In the genomic region with DNA sequence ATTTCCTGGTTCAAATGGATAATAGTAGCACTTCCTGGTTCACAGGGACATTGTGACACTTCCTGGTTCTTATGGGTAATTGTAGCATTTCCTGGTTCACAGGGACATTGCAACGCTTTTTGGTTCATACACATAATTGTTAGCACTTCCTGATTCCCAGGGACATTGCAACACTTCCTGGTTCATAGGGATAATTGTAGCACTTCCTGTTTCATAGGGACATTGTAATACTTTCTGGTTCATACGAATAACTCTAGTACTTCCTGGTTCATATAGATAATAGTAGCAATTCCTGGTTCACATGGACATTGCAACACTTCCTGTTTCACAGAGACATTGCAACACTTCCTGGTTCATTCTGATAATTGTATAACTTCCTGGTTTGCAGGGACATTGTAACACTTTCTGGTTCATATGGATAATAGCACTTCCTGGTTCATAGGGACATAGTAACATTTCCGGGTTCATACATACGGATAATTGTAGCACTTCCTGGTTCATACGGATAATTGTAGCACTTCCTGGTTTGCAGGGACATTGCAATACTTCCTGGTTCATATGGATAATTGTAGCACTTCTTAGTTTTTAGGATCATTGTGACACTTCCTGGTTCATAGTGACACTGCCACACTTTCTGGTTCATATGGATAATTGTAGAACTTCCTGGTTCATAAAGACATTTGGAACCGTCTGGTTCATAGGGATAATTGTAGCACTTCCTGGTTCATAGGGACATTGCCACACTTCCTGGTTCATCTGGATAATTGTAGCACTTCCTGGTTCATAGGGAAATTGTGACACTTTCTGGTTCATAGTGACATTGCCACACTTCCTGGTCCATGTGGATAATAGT, we compare ENCODE assay signal across 1 cellular context.
TF ChIP-seq lines count a peak whose summit lies in the region.

No MANE protein-coding gene starts in this region.

TF ChIP-seq in K562, 482 proteins besides CTCF, POLR2A, EP300 and RAD21 (continued from another document and continues in another):
- no peak for TF ChIP-seq POLR3G (IDR thresholded peaks at IDR 0.05; ENCODE audit: extremely low read depth, insufficient read length, insufficient replicate concordance)
- no peak for TF ChIP-seq RBM39 (optimal IDR thresholded peaks at IDR 0.05; ENCODE audit: low read depth, low read length)
- TF ChIP-seq, protein P1, sequence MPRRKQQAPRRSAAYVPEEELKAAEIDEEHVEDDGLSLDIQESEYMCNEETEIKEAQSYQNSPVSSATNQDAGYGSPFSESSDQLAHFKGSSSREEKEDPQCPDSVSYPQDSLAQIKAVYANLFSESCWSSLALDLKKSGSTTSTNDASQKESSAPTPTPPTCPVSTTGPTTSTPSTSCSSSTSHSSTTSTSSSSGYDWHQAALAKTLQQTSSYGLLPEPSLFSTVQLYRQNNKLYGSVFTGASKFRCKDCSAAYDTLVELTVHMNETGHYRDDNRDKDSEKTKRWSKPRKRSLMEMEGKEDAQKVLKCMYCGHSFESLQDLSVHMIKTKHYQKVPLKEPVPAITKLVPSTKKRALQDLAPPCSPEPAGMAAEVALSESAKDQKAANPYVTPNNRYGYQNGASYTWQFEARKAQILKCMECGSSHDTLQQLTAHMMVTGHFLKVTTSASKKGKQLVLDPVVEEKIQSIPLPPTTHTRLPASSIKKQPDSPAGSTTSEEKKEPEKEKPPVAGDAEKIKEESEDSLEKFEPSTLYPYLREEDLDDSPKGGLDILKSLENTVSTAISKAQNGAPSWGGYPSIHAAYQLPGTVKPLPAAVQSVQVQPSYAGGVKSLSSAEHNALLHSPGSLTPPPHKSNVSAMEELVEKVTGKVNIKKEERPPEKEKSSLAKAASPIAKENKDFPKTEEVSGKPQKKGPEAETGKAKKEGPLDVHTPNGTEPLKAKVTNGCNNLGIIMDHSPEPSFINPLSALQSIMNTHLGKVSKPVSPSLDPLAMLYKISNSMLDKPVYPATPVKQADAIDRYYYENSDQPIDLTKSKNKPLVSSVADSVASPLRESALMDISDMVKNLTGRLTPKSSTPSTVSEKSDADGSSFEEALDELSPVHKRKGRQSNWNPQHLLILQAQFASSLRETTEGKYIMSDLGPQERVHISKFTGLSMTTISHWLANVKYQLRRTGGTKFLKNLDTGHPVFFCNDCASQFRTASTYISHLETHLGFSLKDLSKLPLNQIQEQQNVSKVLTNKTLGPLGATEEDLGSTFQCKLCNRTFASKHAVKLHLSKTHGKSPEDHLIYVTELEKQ (CRISPR knock-in tag; IDR thresholded peaks at IDR 0.05), result no peak
- no peak for TF ChIP-seq SREBF2 (CRISPR knock-in tag; IDR thresholded peaks at IDR 0.05)
- TF ChIP-seq, protein P2, sequence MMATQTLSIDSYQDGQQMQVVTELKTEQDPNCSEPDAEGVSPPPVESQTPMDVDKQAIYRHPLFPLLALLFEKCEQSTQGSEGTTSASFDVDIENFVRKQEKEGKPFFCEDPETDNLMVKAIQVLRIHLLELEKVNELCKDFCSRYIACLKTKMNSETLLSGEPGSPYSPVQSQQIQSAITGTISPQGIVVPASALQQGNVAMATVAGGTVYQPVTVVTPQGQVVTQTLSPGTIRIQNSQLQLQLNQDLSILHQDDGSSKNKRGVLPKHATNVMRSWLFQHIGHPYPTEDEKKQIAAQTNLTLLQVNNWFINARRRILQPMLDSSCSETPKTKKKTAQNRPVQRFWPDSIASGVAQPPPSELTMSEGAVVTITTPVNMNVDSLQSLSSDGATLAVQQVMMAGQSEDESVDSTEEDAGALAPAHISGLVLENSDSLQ (IDR thresholded peaks at IDR 0.05), result peak; percentile 71
- TF ChIP-seq RB1 (IDR thresholded peaks at IDR 0.05; ENCODE audit: low read depth), result no peak
- TF ChIP-seq, protein P3, sequence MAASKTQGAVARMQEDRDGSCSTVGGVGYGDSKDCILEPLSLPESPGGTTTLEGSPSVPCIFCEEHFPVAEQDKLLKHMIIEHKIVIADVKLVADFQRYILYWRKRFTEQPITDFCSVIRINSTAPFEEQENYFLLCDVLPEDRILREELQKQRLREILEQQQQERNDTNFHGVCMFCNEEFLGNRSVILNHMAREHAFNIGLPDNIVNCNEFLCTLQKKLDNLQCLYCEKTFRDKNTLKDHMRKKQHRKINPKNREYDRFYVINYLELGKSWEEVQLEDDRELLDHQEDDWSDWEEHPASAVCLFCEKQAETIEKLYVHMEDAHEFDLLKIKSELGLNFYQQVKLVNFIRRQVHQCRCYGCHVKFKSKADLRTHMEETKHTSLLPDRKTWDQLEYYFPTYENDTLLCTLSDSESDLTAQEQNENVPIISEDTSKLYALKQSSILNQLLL (CRISPR knock-in tag; IDR thresholded peaks at IDR 0.05; ENCODE audit: borderline replicate concordance), result no peak
- no peak for TF ChIP-seq NUFIP1 (IDR thresholded peaks at IDR 0.05; ENCODE audit: partially characterized antibody)
- peak; percentile 66 for TF ChIP-seq ZNF766 (CRISPR knock-in tag; conservative IDR thresholded peaks at IDR 0.05)
- TF ChIP-seq, protein P4, sequence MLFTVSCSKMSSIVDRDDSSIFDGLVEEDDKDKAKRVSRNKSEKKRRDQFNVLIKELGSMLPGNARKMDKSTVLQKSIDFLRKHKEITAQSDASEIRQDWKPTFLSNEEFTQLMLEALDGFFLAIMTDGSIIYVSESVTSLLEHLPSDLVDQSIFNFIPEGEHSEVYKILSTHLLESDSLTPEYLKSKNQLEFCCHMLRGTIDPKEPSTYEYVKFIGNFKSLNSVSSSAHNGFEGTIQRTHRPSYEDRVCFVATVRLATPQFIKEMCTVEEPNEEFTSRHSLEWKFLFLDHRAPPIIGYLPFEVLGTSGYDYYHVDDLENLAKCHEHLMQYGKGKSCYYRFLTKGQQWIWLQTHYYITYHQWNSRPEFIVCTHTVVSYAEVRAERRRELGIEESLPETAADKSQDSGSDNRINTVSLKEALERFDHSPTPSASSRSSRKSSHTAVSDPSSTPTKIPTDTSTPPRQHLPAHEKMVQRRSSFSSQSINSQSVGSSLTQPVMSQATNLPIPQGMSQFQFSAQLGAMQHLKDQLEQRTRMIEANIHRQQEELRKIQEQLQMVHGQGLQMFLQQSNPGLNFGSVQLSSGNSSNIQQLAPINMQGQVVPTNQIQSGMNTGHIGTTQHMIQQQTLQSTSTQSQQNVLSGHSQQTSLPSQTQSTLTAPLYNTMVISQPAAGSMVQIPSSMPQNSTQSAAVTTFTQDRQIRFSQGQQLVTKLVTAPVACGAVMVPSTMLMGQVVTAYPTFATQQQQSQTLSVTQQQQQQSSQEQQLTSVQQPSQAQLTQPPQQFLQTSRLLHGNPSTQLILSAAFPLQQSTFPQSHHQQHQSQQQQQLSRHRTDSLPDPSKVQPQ (CRISPR knock-in tag; IDR thresholded peaks at IDR 0.05; ENCODE audit: borderline replicate concordance), result no peak
- peak; percentile 78 for TF ChIP-seq MTA2 (IDR thresholded peaks at IDR 0.05; ENCODE audit: low read depth)
- no peak for TF ChIP-seq EGR1 (conservative IDR thresholded peaks at IDR 0.05)
- TF ChIP-seq, protein P5, sequence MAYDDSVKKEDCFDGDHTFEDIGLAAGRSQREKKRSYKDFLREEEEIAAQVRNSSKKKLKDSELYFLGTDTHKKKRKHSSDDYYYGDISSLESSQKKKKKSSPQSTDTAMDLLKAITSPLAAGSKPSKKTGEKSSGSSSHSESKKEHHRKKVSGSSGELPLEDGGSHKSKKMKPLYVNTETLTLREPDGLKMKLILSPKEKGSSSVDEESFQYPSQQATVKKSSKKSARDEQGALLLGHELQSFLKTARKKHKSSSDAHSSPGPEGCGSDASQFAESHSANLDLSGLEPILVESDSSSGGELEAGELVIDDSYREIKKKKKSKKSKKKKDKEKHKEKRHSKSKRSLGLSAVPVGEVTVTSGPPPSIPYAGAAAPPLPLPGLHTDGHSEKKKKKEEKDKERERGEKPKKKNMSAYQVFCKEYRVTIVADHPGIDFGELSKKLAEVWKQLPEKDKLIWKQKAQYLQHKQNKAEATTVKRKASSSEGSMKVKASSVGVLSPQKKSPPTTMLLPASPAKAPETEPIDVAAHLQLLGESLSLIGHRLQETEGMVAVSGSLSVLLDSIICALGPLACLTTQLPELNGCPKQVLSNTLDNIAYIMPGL (CRISPR knock-in tag; IDR thresholded peaks at IDR 0.05), result no peak
- no peak for TF ChIP-seq TCF7 (IDR thresholded peaks at IDR 0.05; ENCODE audit: borderline replicate concordance)
- TF ChIP-seq GTF2A2 (tag; IDR thresholded peaks at IDR 0.05), result no peak
- TF ChIP-seq PRPF4 (IDR thresholded peaks at IDR 0.05; ENCODE audit: insufficient read depth, low read depth, low read length, poor library complexity, severe bottlenecking), result no peak
- TF ChIP-seq ETV1 (tag; conservative IDR thresholded peaks at IDR 0.05; ENCODE audit: low read depth), result peak; percentile 92
- TF ChIP-seq FOXJ2 (tag; IDR thresholded peaks at IDR 0.05), result peak; percentile 88
- TF ChIP-seq ZFPM2 (CRISPR knock-in tag; IDR thresholded peaks at IDR 0.05), result no peak
- TF ChIP-seq, protein P6, sequence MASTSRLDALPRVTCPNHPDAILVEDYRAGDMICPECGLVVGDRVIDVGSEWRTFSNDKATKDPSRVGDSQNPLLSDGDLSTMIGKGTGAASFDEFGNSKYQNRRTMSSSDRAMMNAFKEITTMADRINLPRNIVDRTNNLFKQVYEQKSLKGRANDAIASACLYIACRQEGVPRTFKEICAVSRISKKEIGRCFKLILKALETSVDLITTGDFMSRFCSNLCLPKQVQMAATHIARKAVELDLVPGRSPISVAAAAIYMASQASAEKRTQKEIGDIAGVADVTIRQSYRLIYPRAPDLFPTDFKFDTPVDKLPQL (IDR thresholded peaks at IDR 0.05; ENCODE audit: extremely low read depth, insufficient read length), result no peak
- TF ChIP-seq CEBPB (tag; IDR thresholded peaks at IDR 0.05), result peak; percentile 99
- TF ChIP-seq TAF1 (IDR thresholded peaks at IDR 0.05; ENCODE audit: control insufficient read depth, extremely low read depth, insufficient read depth, low read length, severe bottlenecking), result no peak
- TF ChIP-seq MAFF (IDR thresholded peaks at IDR 0.05; ENCODE audit: low read length), result no peak
- TF ChIP-seq TAF7 (tag; IDR thresholded peaks at IDR 0.05), result no peak
- no peak for TF ChIP-seq SNIP1 (IDR thresholded peaks at IDR 0.05; ENCODE audit: low read depth)
- TF ChIP-seq SOX6 (IDR thresholded peaks at IDR 0.05), result peak; percentile 53; the same call in 1 of the 2 replicates
- TF ChIP-seq DNMT1 (IDR thresholded peaks at IDR 0.05), result no peak
- TF ChIP-seq, protein P7, sequence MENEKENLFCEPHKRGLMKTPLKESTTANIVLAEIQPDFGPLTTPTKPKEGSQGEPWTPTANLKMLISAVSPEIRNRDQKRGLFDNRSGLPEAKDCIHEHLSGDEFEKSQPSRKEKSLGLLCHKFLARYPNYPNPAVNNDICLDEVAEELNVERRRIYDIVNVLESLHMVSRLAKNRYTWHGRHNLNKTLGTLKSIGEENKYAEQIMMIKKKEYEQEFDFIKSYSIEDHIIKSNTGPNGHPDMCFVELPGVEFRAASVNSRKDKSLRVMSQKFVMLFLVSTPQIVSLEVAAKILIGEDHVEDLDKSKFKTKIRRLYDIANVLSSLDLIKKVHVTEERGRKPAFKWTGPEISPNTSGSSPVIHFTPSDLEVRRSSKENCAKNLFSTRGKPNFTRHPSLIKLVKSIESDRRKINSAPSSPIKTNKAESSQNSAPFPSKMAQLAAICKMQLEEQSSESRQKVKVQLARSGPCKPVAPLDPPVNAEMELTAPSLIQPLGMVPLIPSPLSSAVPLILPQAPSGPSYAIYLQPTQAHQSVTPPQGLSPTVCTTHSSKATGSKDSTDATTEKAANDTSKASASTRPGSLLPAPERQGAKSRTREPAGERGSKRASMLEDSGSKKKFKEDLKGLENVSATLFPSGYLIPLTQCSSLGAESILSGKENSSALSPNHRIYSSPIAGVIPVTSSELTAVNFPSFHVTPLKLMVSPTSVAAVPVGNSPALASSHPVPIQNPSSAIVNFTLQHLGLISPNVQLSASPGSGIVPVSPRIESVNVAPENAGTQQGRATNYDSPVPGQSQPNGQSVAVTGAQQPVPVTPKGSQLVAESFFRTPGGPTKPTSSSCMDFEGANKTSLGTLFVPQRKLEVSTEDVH (IDR thresholded peaks at IDR 0.05; ENCODE audit: low read depth, partially characterized antibody), result peak; percentile 98
- TF ChIP-seq BMI1 (IDR thresholded peaks at IDR 0.05; ENCODE audit: low read length), result no peak
- no peak for TF ChIP-seq ZNF57 (CRISPR knock-in tag; IDR thresholded peaks at IDR 0.05)
- 0 out of 2 replicates have a peak, but pooled peaks have one; percentile 2 for TF ChIP-seq OTX1 (CRISPR knock-in tag; IDR thresholded peaks at IDR 0.05)
- TF ChIP-seq ZNF699 (CRISPR knock-in tag; IDR thresholded peaks at IDR 0.05; ENCODE audit: insufficient replicate concordance), result no peak
- TF ChIP-seq, protein P8, sequence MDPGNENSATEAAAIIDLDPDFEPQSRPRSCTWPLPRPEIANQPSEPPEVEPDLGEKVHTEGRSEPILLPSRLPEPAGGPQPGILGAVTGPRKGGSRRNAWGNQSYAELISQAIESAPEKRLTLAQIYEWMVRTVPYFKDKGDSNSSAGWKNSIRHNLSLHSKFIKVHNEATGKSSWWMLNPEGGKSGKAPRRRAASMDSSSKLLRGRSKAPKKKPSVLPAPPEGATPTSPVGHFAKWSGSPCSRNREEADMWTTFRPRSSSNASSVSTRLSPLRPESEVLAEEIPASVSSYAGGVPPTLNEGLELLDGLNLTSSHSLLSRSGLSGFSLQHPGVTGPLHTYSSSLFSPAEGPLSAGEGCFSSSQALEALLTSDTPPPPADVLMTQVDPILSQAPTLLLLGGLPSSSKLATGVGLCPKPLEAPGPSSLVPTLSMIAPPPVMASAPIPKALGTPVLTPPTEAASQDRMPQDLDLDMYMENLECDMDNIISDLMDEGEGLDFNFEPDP (CRISPR knock-in tag; IDR thresholded peaks at IDR 0.05), result no peak
- TF ChIP-seq ILF3 (IDR thresholded peaks at IDR 0.05; ENCODE audit: borderline replicate concordance), result no peak
- TF ChIP-seq, protein P9, sequence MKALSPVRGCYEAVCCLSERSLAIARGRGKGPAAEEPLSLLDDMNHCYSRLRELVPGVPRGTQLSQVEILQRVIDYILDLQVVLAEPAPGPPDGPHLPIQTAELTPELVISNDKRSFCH (CRISPR knock-in tag; IDR thresholded peaks at IDR 0.05), result no peak
- TF ChIP-seq, protein P9 (tag; IDR thresholded peaks at IDR 0.05), result 0 out of 2 replicates have a peak, but pooled peaks have one; percentile 27
- TF ChIP-seq, protein P10, sequence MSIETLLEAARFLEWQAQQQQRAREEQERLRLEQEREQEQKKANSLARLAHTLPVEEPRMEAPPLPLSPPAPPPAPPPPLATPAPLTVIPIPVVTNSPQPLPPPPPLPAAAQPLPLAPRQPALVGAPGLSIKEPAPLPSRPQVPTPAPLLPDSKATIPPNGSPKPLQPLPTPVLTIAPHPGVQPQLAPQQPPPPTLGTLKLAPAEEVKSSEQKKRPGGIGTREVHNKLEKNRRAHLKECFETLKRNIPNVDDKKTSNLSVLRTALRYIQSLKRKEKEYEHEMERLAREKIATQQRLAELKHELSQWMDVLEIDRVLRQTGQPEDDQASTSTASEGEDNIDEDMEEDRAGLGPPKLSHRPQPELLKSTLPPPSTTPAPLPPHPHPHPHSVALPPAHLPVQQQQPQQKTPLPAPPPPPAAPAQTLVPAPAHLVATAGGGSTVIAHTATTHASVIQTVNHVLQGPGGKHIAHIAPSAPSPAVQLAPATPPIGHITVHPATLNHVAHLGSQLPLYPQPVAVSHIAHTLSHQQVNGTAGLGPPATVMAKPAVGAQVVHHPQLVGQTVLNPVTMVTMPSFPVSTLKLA (conservative IDR thresholded peaks at IDR 0.05), result peak in 1 of 2 experiments; percentile 29; a peak in 2 of 4 replicates
- TF ChIP-seq JUND (IDR thresholded peaks at IDR 0.05; ENCODE audit: borderline replicate concordance, low read depth, low read length), result no peak
- no peak for TF ChIP-seq JUND (tag; IDR thresholded peaks at IDR 0.05; ENCODE audit: borderline replicate concordance, low read depth, low read length)
- no peak for TF ChIP-seq GATAD2A (IDR thresholded peaks at IDR 0.05)
- no peak; the same call in 1 of the 2 replicates for TF ChIP-seq KAT8 (IDR thresholded peaks at IDR 0.05; ENCODE audit: low read depth)
- peak; percentile 23; the same call in 1 of the 2 replicates for TF ChIP-seq ZNF224 (CRISPR knock-in tag; IDR thresholded peaks at IDR 0.05)
- TF ChIP-seq SIX5 (IDR thresholded peaks at IDR 0.05; ENCODE audit: borderline replicate concordance in 1 of 2, insufficient read depth in 1 of 2, low read depth in 1 of 2, low read length in 2 of 2), result peak; percentile 20 to 44; a peak in 1 of 4 replicates
